In genomic region chr4:67152976-67153375, GRCh38 we compare ENCODE assay signal across 2 cellular contexts.
TF ChIP-seq lines count a peak whose summit lies in the region.

No MANE protein-coding gene starts in this region.

TF ChIP-seq in HepG2, 621 proteins besides CTCF, POLR2A, EP300 and RAD21 (continued from another document):
- TF ChIP-seq SOX6 (IDR thresholded peaks at IDR 0.05) = no peak
- TF ChIP-seq SOX6 (CRISPR knock-in tag; IDR thresholded peaks at IDR 0.05) = peak; percentile 64
- no peak for TF ChIP-seq TCF7L2 (IDR thresholded peaks at IDR 0.05; ENCODE audit: low read depth, low read length)
- no peak for TF ChIP-seq ZNF441 (CRISPR knock-in tag; IDR thresholded peaks at IDR 0.05; ENCODE audit: borderline replicate concordance)

TF ChIP-seq in GM23338, 12 proteins besides CTCF, POLR2A, EP300 and RAD21 (continued from another document):
- TF ChIP-seq, protein P1, sequence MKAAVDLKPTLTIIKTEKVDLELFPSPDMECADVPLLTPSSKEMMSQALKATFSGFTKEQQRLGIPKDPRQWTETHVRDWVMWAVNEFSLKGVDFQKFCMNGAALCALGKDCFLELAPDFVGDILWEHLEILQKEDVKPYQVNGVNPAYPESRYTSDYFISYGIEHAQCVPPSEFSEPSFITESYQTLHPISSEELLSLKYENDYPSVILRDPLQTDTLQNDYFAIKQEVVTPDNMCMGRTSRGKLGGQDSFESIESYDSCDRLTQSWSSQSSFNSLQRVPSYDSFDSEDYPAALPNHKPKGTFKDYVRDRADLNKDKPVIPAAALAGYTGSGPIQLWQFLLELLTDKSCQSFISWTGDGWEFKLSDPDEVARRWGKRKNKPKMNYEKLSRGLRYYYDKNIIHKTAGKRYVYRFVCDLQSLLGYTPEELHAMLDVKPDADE (IDR thresholded peaks at IDR 0.05) = no peak
- TF ChIP-seq ZNF114 (CRISPR knock-in tag; IDR thresholded peaks at IDR 0.05) = no peak
- no peak for TF ChIP-seq NANOG (IDR thresholded peaks at IDR 0.05; ENCODE audit: borderline replicate concordance)
- TF ChIP-seq ZNF331 (CRISPR knock-in tag; IDR thresholded peaks at IDR 0.05; ENCODE audit: low read depth) = no peak
